ENCODE assay signal across 8 cellular contexts in the genomic region with DNA sequence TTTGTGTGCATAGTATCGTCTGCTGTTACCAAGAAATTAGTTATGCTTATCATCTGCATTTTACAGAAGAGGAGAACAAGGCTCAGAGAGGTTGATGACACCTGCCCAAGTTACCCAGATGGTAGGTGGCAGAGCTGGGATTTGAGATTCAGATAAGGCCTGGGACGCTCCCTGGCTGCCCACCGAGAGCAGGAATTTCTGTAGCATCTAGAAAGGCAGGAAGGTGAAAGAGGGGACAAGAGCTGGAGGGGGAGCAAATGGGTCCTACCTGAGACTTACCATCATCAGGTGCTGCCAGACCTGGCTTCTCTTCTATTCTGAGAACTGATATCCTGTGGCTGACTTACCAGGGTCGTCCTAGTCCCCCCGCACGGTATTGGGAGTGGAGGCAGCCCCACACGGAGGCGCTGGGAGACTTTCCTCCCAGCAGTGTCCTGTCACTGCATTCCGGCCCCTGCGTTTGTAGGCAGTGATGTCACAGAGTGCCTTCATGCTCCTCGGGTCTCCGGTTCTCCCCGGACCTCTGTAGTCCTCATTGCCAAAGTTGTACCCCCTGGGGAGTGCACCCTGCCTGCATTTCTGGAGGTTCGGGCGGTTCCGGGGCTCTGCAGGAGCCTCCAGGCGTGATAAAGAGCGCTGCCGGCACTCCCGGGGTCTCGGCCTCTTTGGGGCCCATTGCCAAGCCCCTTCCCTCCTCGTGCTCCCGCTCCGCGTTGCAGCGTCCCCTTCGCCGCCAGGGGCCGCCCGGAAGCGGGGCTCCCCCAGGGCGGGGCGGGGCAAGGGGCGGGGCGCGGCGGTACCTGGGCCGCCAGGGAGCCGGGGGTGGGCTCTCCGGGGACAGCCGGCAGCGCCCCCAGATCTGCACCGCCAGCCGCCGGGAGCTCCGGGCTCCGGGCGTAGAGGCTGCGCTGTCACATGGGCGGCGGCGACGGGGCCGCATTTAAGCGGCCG. TPM values are rescaled to one million over a fixed set of nuclear protein-coding genes. Genes with fewer than 3 reads are reported as not detected.
DNase-seq lines count a peak whose midpoint lies in the region; ATAC-seq and TF ChIP-seq lines count a peak whose summit lies in the region.

Gene CABP1 (plus strand): TSS at position 856 of the 951 bp plus-strand sequence. CDS start 60 bp downstream, at position 916.

- ATAC-seq in GM18520 (IDR thresholded peaks at IDR 0.05; ENCODE audit: unreplicated experiment): no peak

- peaks cover 0 to 74% (median 39%) of the 10 kb centered on the region in 4 donors for H3K27me3 ChIP-seq in esophagus muscularis mucosa

- peaks cover 9% of the 10 kb centered on the region for H3K4me1 Mint-ChIP-seq in progenitor cell of endocrine pancreas (ENCODE audit: low read depth)

- H3K27me3 Mint-ChIP-seq in progenitor cell of endocrine pancreas: peaks cover 53% of the 10 kb centered on the region

- DNase-seq in GM12864 (ENCODE audit: low read depth) (no peak), HFF-Myc (ENCODE audit: extremely low read depth, low read depth) (no peak), NCI-H2227 treated with DMSO at 0.1 percent for 48 hours (lab: John Stamatoyannopoulos, UW) (peak; percentile 8), esophagus muscularis mucosa (ENCODE audit: extremely low spot score) (no peak), progenitor cell of endocrine pancreas (ENCODE audit: low spot score, unreplicated experiment) (peak; percentile 63)
- peak; percentile 34 for DNase-seq in activated CD8-positive, alpha-beta memory T cell treated with anti-CD3 and anti-CD28 coated beads, Interleukin-2, amount 50 U/mL, for 24 hours (ENCODE audit: extremely low read depth)

- TF ChIP-seq POLR2A in esophagus muscularis mucosa (IDR thresholded peaks at IDR 0.05; ENCODE audit: low read depth): no peak

- no peak within 1 kb of the TSS for H3K27ac Mint-ChIP-seq in progenitor cell of endocrine pancreas

- no peaks in the 10 kb centered on the region for H3K36me3 Mint-ChIP-seq in progenitor cell of endocrine pancreas (ENCODE audit: insufficient read depth)

- no peaks in the 10 kb centered on the region for H3K9me3 ChIP-seq in esophagus muscularis mucosa

- peak within 1 kb of the TSS; percentile 65 for H3K4me3 Mint-ChIP-seq in progenitor cell of endocrine pancreas (ENCODE audit: low read depth)

- H3K4me1 ChIP-seq in esophagus muscularis mucosa (peaks cover 13 to 20% (median 19%) of the 10 kb centered on the region in 4 donors), urinary bladder (ENCODE audit: insufficient read depth) (no peaks in the 10 kb centered on the region)

- H3K4me3 ChIP-seq in GM12864 (ENCODE audit: low read depth, low read length): peak within 1 kb of the TSS; percentile 51
- 0 out of 2 replicates have a peak within 1 kb of the TSS, but pooled peaks have one; percentile 7 for H3K4me3 ChIP-seq in HFF-Myc (replicated peaks; ENCODE audit: low read depth, low read length)
- peak within 1 kb of the TSS; percentile 51 to 58 (median 52) for H3K4me3 ChIP-seq in esophagus muscularis mucosa
- peak within 1 kb of the TSS; percentile 50 for H3K4me3 ChIP-seq in urinary bladder (ENCODE audit: low read depth, low read length)

- H3K9me3 Mint-ChIP-seq in progenitor cell of endocrine pancreas (ENCODE audit: low read depth): no peaks in the 10 kb centered on the region

- TF ChIP-seq CTCF in GM12864 (IDR thresholded peaks at IDR 0.05; ENCODE audit: low read depth, low read length, missing control alignments) (peak; percentile 46), HFF-Myc (IDR thresholded peaks at IDR 0.05; ENCODE audit: low read depth, low read length, missing control alignments) (peak; percentile 23), esophagus muscularis mucosa (IDR thresholded peaks at IDR 0.05) (peak in 1 of 3 experiments; percentile 7), progenitor cell of endocrine pancreas (IDR thresholded peaks at IDR 0.05; ENCODE audit: unreplicated experiment) (peak; percentile 61)

- H3K36me3 ChIP-seq in esophagus muscularis mucosa (no peaks in the 10 kb centered on the region), urinary bladder (ENCODE audit: insufficient read depth) (no peaks in the 10 kb centered on the region)

- no peak for TF ChIP-seq EP300 in esophagus muscularis mucosa (IDR thresholded peaks at IDR 0.05)

- WGBS in esophagus muscularis mucosa: 35% methylated on average over 8 of the region's 56 CpGs
- WGBS in urinary bladder: 7% methylated on average over 56 of the region's 56 CpGs

- H3K27ac ChIP-seq in esophagus muscularis mucosa (replicated peaks in 1 of 4) (no peak within 1 kb of the TSS), urinary bladder (ENCODE audit: low read depth) (no peak within 1 kb of the TSS)

- intact Hi-C loops in esophagus muscularis mucosa (cut with DNase I): no loop called here

RNA-seq across cellular contexts. Expression of gene CABP1, which starts in this region (rescaled TPM):
- total RNA-seq in esophagus muscularis mucosa (1 to 10 TPM in 3 of 4 donors, not detected in 1; 1.8 to 2.5 (median 2.5) TPM), progenitor cell of endocrine pancreas (0.19 and 0.49 TPM in 2 replicates), urinary bladder (4.9 TPM)
- 10.4 TPM for polyA plus RNA-seq in urinary bladder

Comparison
In these comparisons a context has a peak if more than half of its experiments do, and no peak if none do; other contexts are left out.
1. Peak in DNase-seq in progenitor cell of endocrine pancreas; RNA of the gene not detected or under 1 TPM.
2. DNase-seq: peak in NCI-H2227 treated with DMSO at 0.1 percent for 48 hours (single experiment) and activated CD8-positive, alpha-beta memory T cell treated with anti-CD3 and anti-CD28 coated beads, Interleukin-2, amount 50 U/mL, for 24 hours (single experiment); none in GM12864 (single experiment), HFF-Myc (single experiment) and esophagus muscularis mucosa (single experiment).
3. Peak in every context shown above with its lines, with median percentiles within 50 percentile points of each other: H3K4me3 ChIP-seq.